ENCODE assay signal across 8 cellular contexts in the genomic region with DNA sequence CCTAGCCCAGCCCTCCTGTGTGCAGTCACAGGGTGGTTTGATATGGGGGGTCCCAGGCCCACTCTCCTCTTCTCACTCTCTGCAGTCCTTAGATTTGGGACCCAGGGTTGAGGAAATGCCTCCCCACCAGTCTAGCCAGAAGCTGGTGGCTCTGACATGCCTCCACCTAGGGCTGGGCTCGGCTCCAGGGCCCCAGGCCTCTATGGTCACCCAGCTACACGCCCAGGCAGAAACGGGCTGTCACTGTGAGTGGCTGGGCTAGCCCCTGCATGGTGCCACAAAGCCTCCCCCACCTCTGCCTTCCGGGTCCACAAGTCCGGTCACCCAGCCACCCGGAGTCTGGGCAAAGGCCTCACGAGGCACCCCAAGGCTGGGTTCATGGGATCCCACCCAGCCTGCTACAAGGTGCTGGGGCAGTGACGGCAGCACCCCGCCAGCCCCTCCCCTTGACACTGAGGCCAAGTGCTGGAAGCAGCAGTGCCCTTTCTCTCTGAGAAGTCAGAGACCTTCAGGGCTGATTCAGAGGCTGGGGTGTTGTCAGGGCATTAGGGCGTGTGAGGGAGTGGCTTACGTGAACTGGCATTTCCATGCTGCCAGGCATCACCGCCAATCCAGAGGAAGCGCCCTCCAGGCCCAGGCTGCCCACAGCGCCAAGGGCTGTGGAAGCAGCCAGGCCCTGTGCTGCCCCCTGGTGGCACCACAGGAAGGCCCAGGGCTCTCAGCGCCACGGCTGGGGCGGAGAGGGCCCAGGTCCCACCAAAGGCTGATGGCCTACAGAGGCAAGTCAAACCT. TPM values are rescaled to one million over a fixed set of nuclear protein-coding genes. Genes with fewer than 3 reads are reported as not detected.
A peak's percentile ranks its signal among the peaks of the same experiment; 100 is the strongest.
DNase-seq lines count a peak whose midpoint lies in the region; ATAC-seq and TF ChIP-seq lines count a peak whose summit lies in the region.

No MANE protein-coding gene starts in this region.

- H3K4me3 ChIP-seq in epithelial cell of esophagus (ENCODE audit: low read length) (peak overlapping the region; percentile 77), mucosa of descending colon (no peak overlapping the region)

- no peaks in the 10 kb centered on the region for H3K9me3 ChIP-seq in mucosa of descending colon

- ATAC-seq in mucosa of descending colon (peak; percentile 65), HG02973 (IDR thresholded peaks at IDR 0.05; ENCODE audit: unreplicated experiment) (no peak)

- intact Hi-C loops in mucosa of descending colon (cut with DNase I, micrococcal nuclease) = no loop called here

- H3K4me1 ChIP-seq in mucosa of descending colon (ENCODE audit: low read depth) = peaks cover 31% of the 10 kb centered on the region

- no peaks in the 10 kb centered on the region for H3K36me3 ChIP-seq in mucosa of descending colon (ENCODE audit: low read depth)

- TF ChIP-seq CTCF in epithelial cell of esophagus (IDR thresholded peaks at IDR 0.05; ENCODE audit: insufficient read depth, low read depth, low read length, missing control alignments) (peak; percentile 96), mucosa of descending colon (IDR thresholded peaks at IDR 0.05) (peak; percentile 95)

- DNase-seq in G401 (ENCODE audit: low spot score) = peak; percentile 94
- DNase-seq in HuH-7 (ENCODE audit: low spot score) = peak; percentile 100
- peak; percentile 91 for DNase-seq in OCI-M1 (lab: John Stamatoyannopoulos, UW)
- DNase-seq in activated T-cell treated with anti-CD3 and anti-CD28 coated beads for 4 hours = peak; percentile 82
- DNase-seq in epithelial cell of esophagus (ENCODE audit: low read depth) = peak; percentile 98
- peak; percentile 94 to 96 (median 95) for DNase-seq in mucosa of descending colon
- DNase-seq in stimulated activated CD8-positive, alpha-beta memory T cell treated with anti-CD3 and anti-CD28 coated beads, Interleukin-2, amount 100 ng/mL, for 1 hour (ENCODE audit: low read depth in 2 of 2) = peak; percentile 75 to 84

- in situ Hi-C loops in G401 (cut with HindIII; ENCODE audit: low sequenced_read_pairs) = no loop called here

RNA-seq across cellular contexts. Expression of gene PITPNM1, which starts 0.6 kb away (rescaled TPM):
- total RNA-seq in G401 (2014; rRNA removed; shearing (Covaris generic)) = 27.0 and 35.2 TPM in 2 replicates
- total RNA-seq in mucosa of descending colon = 100 to 1,000 TPM in 1 of 3 donors, 10 to 100 TPM in 2; 59.6 to 104 (median 83.7) TPM

RNA-seq across cellular contexts. Expression of gene CDK2AP2, which starts 2.2 kb away (rescaled TPM):
- total RNA-seq in G401 (2014; rRNA removed; shearing (Covaris generic)) = 36.1 and 36.4 TPM in 2 replicates
- 10 to 100 TPM; 63.5 to 81.3 (median 79.3) TPM for total RNA-seq in mucosa of descending colon

RNA-seq across cellular contexts. Expression of gene CABP2, which starts 17.4 kb away (rescaled TPM):
- total RNA-seq in G401 (2014; rRNA removed; shearing (Covaris generic)) = not detected in 2 replicates
- not detected for total RNA-seq in mucosa of descending colon

RNA-seq across cellular contexts. Expression of gene AIP, which starts 23.0 kb away (rescaled TPM):
- 73.5 and 102 TPM in 2 replicates for total RNA-seq in G401 (2014; rRNA removed; shearing (Covaris generic))
- total RNA-seq in mucosa of descending colon = 10 to 100 TPM; 33.7 to 84.9 (median 52.2) TPM

RNA-seq across cellular contexts. Expression of gene TMEM134, which starts 36.8 kb away (rescaled TPM):
- total RNA-seq in G401 (2014; rRNA removed; shearing (Covaris generic)) = 88.8 and 126 TPM in 2 replicates
- 10 to 100 TPM; 44.7 to 82.2 (median 60.9) TPM for total RNA-seq in mucosa of descending colon
